ENCODE assay signal across 29 cellular contexts in genomic region chr5:43416233-43416987, GRCh38. TPM values are rescaled to one million over a fixed set of nuclear protein-coding genes. Genes with fewer than 3 reads are reported as not detected.
DNase-seq lines count a peak whose midpoint lies in the region; ATAC-seq and TF ChIP-seq lines count a peak whose summit lies in the region.
"Had no signal": no experiment of that assay in that cellular context is flagged by ENCODE, and none has a peak within 500 bp of the region (broad histone marks: within the 10 kb centered on the region; RNA-seq: fewer than 3 reads in every experiment).

No MANE protein-coding gene starts in this region.

- no peaks in the 10 kb centered on the region for H3K36me3 ChIP-seq in Panc1 (ENCODE audit: control insufficient read depth, insufficient read depth, low read length)
- H3K36me3 ChIP-seq: BLaER1 treated with 17β-estradiol and CSF1 and Interleukin-3, amounts not matched to agents 10 nM and 100 nM; esophagus muscularis mucosa; HAP-1; left lung had no signal

- TF ChIP-seq CTCF in Panc1 (IDR thresholded peaks at IDR 0.05): no peak

- ATAC-seq in Panc1 (0 out of 2 replicates have a peak, but pooled peaks have one; percentile 37), GM21526 (IDR thresholded peaks at IDR 0.05; ENCODE audit: low FRiP score, unreplicated experiment) (no peak), GM21367 (IDR thresholded peaks at IDR 0.05; ENCODE audit: unreplicated experiment) (no peak), GM18498 (IDR thresholded peaks at IDR 0.05; ENCODE audit: unreplicated experiment) (no peak)
- ATAC-seq: activated CD4-positive, alpha-beta T cell treated with anti-CD3 and anti-CD28 coated beads for 36 hours; activated T-cell treated with anti-CD3 and anti-CD28 coated beads, Interleukin-2, amount 50 U/mL, for 4 hours; effector memory CD8-positive, alpha-beta T cell; left lung; naive thymus-derived CD4-positive, alpha-beta T cell; stimulated activated memory B cell treated with anti-CD40 and anti-IgM and Interleukin-4, amounts not matched to agents 10 μg/mL and 1 μg/mL and 100 μg/mL, for 72 hours had no signal

- no TSS peak for BruUV-seq in Panc1 (replicated peaks; lab: Mats Ljungman, UMichigan)

- H3K9me3 ChIP-seq in Panc1 (ENCODE audit: control insufficient read depth, insufficient read depth, low read depth, low read length): no peaks in the 10 kb centered on the region
- H3K9me3 ChIP-seq: BLaER1 treated with 17β-estradiol and CSF1 and Interleukin-3, amounts not matched to agents 10 nM and 100 nM; esophagus muscularis mucosa; HAP-1; left lung; testis had no signal

- H3K27ac ChIP-seq in Panc1 (ENCODE audit: low read length): no peak overlapping the region
- H3K27ac ChIP-seq: BLaER1 treated with 17β-estradiol and CSF1 and Interleukin-3, amounts not matched to agents 10 nM and 100 nM; esophagus muscularis mucosa; left lung; testis had no signal

- CTCF ChIA-PET in Panc1 (lab: Charles Lee): no interaction called here

- POLR2A ChIA-PET in Panc1 (lab: Charles Lee): no interaction called here

- in situ Hi-C loops in Panc1 (cut with HindIII; ENCODE audit: low pct_unique_long_range_greater_than_20kb, low sequenced_read_pairs): no loop called here

- DNase-seq in DMS53 (lab: John Stamatoyannopoulos, UW) (peak; percentile 63), M059J (ENCODE audit: low read depth) (peak; percentile 46), Panc1 (ENCODE audit: low read depth, low spot score) (no peak), glomerular visceral epithelial cell (ENCODE audit: extremely low spot score) (peak; percentile 40), HK-2 (ENCODE audit: unreplicated experiment) (no peak)
- DNase-seq: activated CD4-positive, alpha-beta T cell treated with anti-CD3 and anti-CD28 coated beads for 36 hours; activated CD8-positive, alpha-beta memory T cell treated with anti-CD3 and anti-CD28 coated beads for 24 hours; activated naive CD4-positive, alpha-beta T cell; activated T-cell treated with anti-CD3 and anti-CD28 coated beads, Interleukin-2, amount 50 U/mL, for 4 hours; amniotic stem cell; effector memory CD8-positive, alpha-beta T cell; EL; hippocampal formation; immature natural killer cell; IMR-90; left lung; naive thymus-derived CD4-positive, alpha-beta T cell; NCI-H774; occipital lobe; SHP77 treated with DMSO at 0.1 percent for 48 hours; stimulated activated CD4-positive, alpha-beta T cell treated with anti-CD3 and anti-CD28 coated beads, Interleukin-2, amount 100 ng/mL, for 48 hours; testis had no signal

- no peaks in the 10 kb centered on the region for H3K27me3 ChIP-seq in Panc1 (ENCODE audit: control insufficient read depth, insufficient read depth, low read length)
- H3K27me3 ChIP-seq: BLaER1 treated with 17β-estradiol and CSF1 and Interleukin-3, amounts not matched to agents 10 nM and 100 nM; esophagus muscularis mucosa; left lung; testis had no signal

- H3K4me1 ChIP-seq in Panc1 (ENCODE audit: control insufficient read depth, insufficient read depth, low read length): no peaks in the 10 kb centered on the region
- H3K4me1 ChIP-seq: BLaER1 treated with 17β-estradiol and CSF1 and Interleukin-3, amounts not matched to agents 10 nM and 100 nM; HAP-1; left lung; testis had no signal

- H3K4me3 ChIP-seq in Panc1 (ENCODE audit: low read depth in 2 of 2, low read length in 2 of 2): no peak overlapping the region
- H3K4me3 ChIP-seq: BLaER1 treated with 17β-estradiol and CSF1 and Interleukin-3, amounts not matched to agents 10 nM and 100 nM; esophagus muscularis mucosa; HAP-1; left lung; testis had no signal

- intact Hi-C loops in Panc1 (cut with micrococcal nuclease; ENCODE audit: unreplicated experiment): no loop called here

RNA-seq across cellular contexts. Expression of gene CCL28, which starts 4.2 kb away (rescaled TPM):
- not detected in 2 replicates for total RNA-seq in M059J (2014; rRNA removed; shearing (Covaris generic))
- total RNA-seq in Panc1 (2021; ENCODE audit: unreplicated experiment): 5.8 TPM
- polyA plus RNA-seq in Panc1 (2012; ENCODE audit: insufficient read length): 3.9 TPM

Comparison
In these comparisons a context has a peak if more than half of its experiments do, and no peak if none do; other contexts are left out.
1. DNase-seq: peak in DMS53 (single experiment), M059J (single experiment) and glomerular visceral epithelial cell (single experiment); none in Panc1 (single experiment) and HK-2 (single experiment).